In genomic region chr2:199488772-199489400, GRCh38 we compare ENCODE assay signal across 10 cellular contexts. TPM values are rescaled to one million over a fixed set of nuclear protein-coding genes. Genes with fewer than 3 reads are reported as not detected.
DNase-seq lines count a peak whose midpoint lies in the region; ATAC-seq, FAIRE-seq and TF ChIP-seq lines count a peak whose summit lies in the region.
"Had no signal": no experiment of that assay in that cellular context is flagged by ENCODE, and none has a peak within 500 bp of the region (broad histone marks: within the 10 kb centered on the region; RNA-seq: fewer than 3 reads in every experiment).

No MANE protein-coding gene starts in this region.

- TF ChIP-seq CTCF in Calu3 (IDR thresholded peaks at IDR 0.05; ENCODE audit: unreplicated experiment) = peak; percentile 78
- peak; percentile 66 for TF ChIP-seq CTCF in HL-60 (IDR thresholded peaks at IDR 0.05; ENCODE audit: insufficient read depth, low read length)
- peak; percentile 60 to 77 (median 72) for TF ChIP-seq CTCF in K562 (IDR thresholded peaks at IDR 0.05 in 2 of 3, conservative IDR thresholded peaks at IDR 0.05 in 1 of 3; ENCODE audit: insufficient read depth in 2 of 3, low read depth in 1 of 3, low read length in 3 of 3)

- no peaks in the 10 kb centered on the region for H3K36me3 Mint-ChIP-seq in Calu3 (ENCODE audit: insufficient read depth, unreplicated experiment)
- no peaks in the 10 kb centered on the region for H3K36me3 Mint-ChIP-seq in stimulated activated memory B cell treated with anti-CD40 and anti-IgM and Interleukin-4, amounts not matched to agents 10 μg/mL and 1 μg/mL and 100 μg/mL, for 72 hours

- H3K9me1 ChIP-seq in K562 (ENCODE audit: control insufficient read depth, insufficient read depth, low read length) = no peaks in the 10 kb centered on the region

- FAIRE-seq in K562 (lab: Jason Lieb, UNC) = peak; percentile 88

- no peaks in the 10 kb centered on the region for H3K9me3 Mint-ChIP-seq in Calu3 (ENCODE audit: low read depth, unreplicated experiment)
- H3K9me3 Mint-ChIP-seq in stimulated activated memory B cell treated with anti-CD40 and anti-IgM and Interleukin-4, amounts not matched to agents 10 μg/mL and 1 μg/mL and 100 μg/mL, for 72 hours = no peaks in the 10 kb centered on the region
- H3K9me3 Mint-ChIP-seq: activated B cell treated with CpG ODN at 0.5 μM for 24 hours had no signal

- H3K4me1 Mint-ChIP-seq in Calu3 (ENCODE audit: low read depth, unreplicated experiment) = no peaks in the 10 kb centered on the region
- H3K4me1 Mint-ChIP-seq in stimulated activated memory B cell treated with anti-CD40 and anti-IgM and Interleukin-4, amounts not matched to agents 10 μg/mL and 1 μg/mL and 100 μg/mL, for 72 hours = no peaks in the 10 kb centered on the region
- H3K4me1 Mint-ChIP-seq: activated B cell treated with CpG ODN at 0.5 μM for 24 hours had no signal

- peak; percentile 85 for DNase-seq in Calu3
- peak; percentile 20 to 72 for DNase-seq in HL-60 (ENCODE audit: low read depth in 1 of 2, low spot score in 1 of 2)
- peak; percentile 24 for DNase-seq in SIG-M5 (lab: John Stamatoyannopoulos, UW)
- DNase-seq in K562 (ENCODE audit: extremely low read depth in 1 of 4, low spot score in 3 of 4) = peak; percentile 65 to 76 (median 68)
- DNase-seq in left lobe of liver (ENCODE audit: low spot score) = peak; percentile 58
- DNase-seq in cortex of kidney (lab: John Stamatoyannopoulos, UW) = no peak
- DNase-seq: activated B cell treated with CpG ODN at 0.5 μM for 24 hours had no signal

- no peak overlapping the region; a peak in 1 of 4 replicates for H3K9ac ChIP-seq in K562 (ENCODE audit: insufficient read depth in 1 of 2, low read depth in 2 of 2, low read length in 2 of 2)

- no peaks in the 10 kb centered on the region for H3K4me1 ChIP-seq in K562 (replicated peaks in 1 of 2; ENCODE audit: control insufficient read depth in 2 of 2, insufficient read depth in 2 of 2, low read length in 2 of 2)

- intact Hi-C loops in Calu3 (cut with micrococcal nuclease; ENCODE audit: unreplicated experiment) (loop anchor here (5.0 to 10.0 kb wide), 2 partner anchors 464 to 1117 kb away; no protein-coding TSS in a partner anchor), K562 (cut with micrococcal nuclease) (loop anchor here (5.0 to 10.0 kb wide), 3 partner anchors 154 to 248 kb away; no protein-coding TSS in a partner anchor)

- peak; percentile 49 to 63 for TF ChIP-seq RAD21 in K562 (CRISPR knock-in tag; conservative IDR thresholded peaks at IDR 0.05 in 1 of 2, IDR thresholded peaks at IDR 0.05 in 1 of 2)

- no peaks in the 10 kb centered on the region for H3K36me3 ChIP-seq in K562 (ENCODE audit: control insufficient read depth, insufficient read depth, low read length)

- in situ Hi-C loops in K562 (cut with MboI) = loop anchor here (25.0 kb wide), 1 partner anchor 1177 kb away; no protein-coding TSS in a partner anchor

- H3K4me2 ChIP-seq in K562 (ENCODE audit: insufficient read depth, low read length) = no peak overlapping the region

- H4K20me1 ChIP-seq in K562 (replicated peaks; ENCODE audit: control insufficient read depth, insufficient read depth, low read length) = no peaks in the 10 kb centered on the region

- peak overlapping the region; percentile 38; the same call in 1 of the 2 replicates for H2AFZ ChIP-seq in K562 (ENCODE audit: low read depth, low read length)

- BruUV-seq in Calu3 (replicated peaks; lab: Mats Ljungman, UMichigan) (no TSS peak), K562 (replicated peaks; lab: Mats Ljungman, UMichigan) (no TSS peak)

- H3K27ac ChIP-seq in HL-60 (replicated peaks) (no peak overlapping the region), K562 (ENCODE audit: extremely low read depth, low read depth, low read length) (no peak overlapping the region)
- H3K27ac ChIP-seq: skin epidermis had no signal

- no peaks in the 10 kb centered on the region for H3K79me2 ChIP-seq in K562 (ENCODE audit: control insufficient read depth, insufficient read depth, low read length)

- no peaks in the 10 kb centered on the region for H3K27me3 ChIP-seq in HL-60 (ENCODE audit: insufficient read depth, poor library complexity, severe bottlenecking)
- no peaks in the 10 kb centered on the region for H3K27me3 ChIP-seq in K562 (ENCODE audit: control insufficient read depth in 2 of 2, insufficient read depth in 2 of 2, low read length in 2 of 2)

- no peaks in the 10 kb centered on the region for H3K9me3 ChIP-seq in K562 (replicated peaks; ENCODE audit: control insufficient read depth, insufficient read depth, low read depth, low read length)

- POLR2A ChIA-PET in K562 (lab: Yijun Ruan, JAX) = interaction anchor here (1.7 to 1.8 kb wide), 2 partner anchors 9 to 12 kb away, joined by 3 to 13 read pairs; no protein-coding TSS in a partner anchor

- TF ChIP-seq EP300 in K562 (IDR thresholded peaks at IDR 0.05; ENCODE audit: low read length) = no peak

- H3K27me3 Mint-ChIP-seq in Calu3 (ENCODE audit: unreplicated experiment) = no peaks in the 10 kb centered on the region
- H3K27me3 Mint-ChIP-seq in stimulated activated memory B cell treated with anti-CD40 and anti-IgM and Interleukin-4, amounts not matched to agents 10 μg/mL and 1 μg/mL and 100 μg/mL, for 72 hours = peaks cover 51% of the 10 kb centered on the region

- H3K27ac Mint-ChIP-seq in Calu3 (ENCODE audit: unreplicated experiment) = no peak overlapping the region
- H3K27ac Mint-ChIP-seq in stimulated activated memory B cell treated with anti-CD40 and anti-IgM and Interleukin-4, amounts not matched to agents 10 μg/mL and 1 μg/mL and 100 μg/mL, for 72 hours = no peak overlapping the region
- H3K27ac Mint-ChIP-seq: activated B cell treated with CpG ODN at 0.5 μM for 24 hours had no signal

- no peak overlapping the region for H3K4me3 Mint-ChIP-seq in Calu3 (ENCODE audit: low read depth, unreplicated experiment)
- H3K4me3 Mint-ChIP-seq in stimulated activated memory B cell treated with anti-CD40 and anti-IgM and Interleukin-4, amounts not matched to agents 10 μg/mL and 1 μg/mL and 100 μg/mL, for 72 hours = no peak overlapping the region
- H3K4me3 Mint-ChIP-seq: activated B cell treated with CpG ODN at 0.5 μM for 24 hours had no signal

- TF ChIP-seq POLR2A in K562 (conservative IDR thresholded peaks at IDR 0.05) = no peak

- CTCF ChIA-PET in Calu3 (lab: Charles Lee) (interaction anchor here (0.6 to 3.3 kb wide), 14 partner anchors 10 to 1192 kb away, joined by 3 to 24 read pairs (median 4); no protein-coding TSS in a partner anchor), K562 (lab: Yijun Ruan, JAX; ENCODE audit: low intra/inter-chr PET ratio) (interaction anchor here (0.5 to 2.3 kb wide), 3 partner anchors 83 to 1179 kb away, joined by 3 to 15 read pairs (median 4); no protein-coding TSS in a partner anchor)

- WGBS in K562 (ENCODE audit: insufficient coverage, low coverage, missing lambda C conversion rate) = 7% methylated on average over 5 of the region's 6 CpGs

- no peak overlapping the region for H3K4me3 ChIP-seq in HL-60 (replicated peaks; ENCODE audit: insufficient read depth, low read length)
- H3K4me3 ChIP-seq in K562 = no peak overlapping the region
- H3K4me3 ChIP-seq: skin epidermis had no signal

- peak; percentile 60 for ATAC-seq in GM19043 (IDR thresholded peaks at IDR 0.05; ENCODE audit: low read depth, unreplicated experiment)
- peak; percentile 74 for ATAC-seq in K562
- ATAC-seq in left lobe of liver = peak; percentile 88
- peak; percentile 34 for ATAC-seq in stimulated activated memory B cell treated with anti-CD40 and anti-IgM and Interleukin-4, amounts not matched to agents 10 μg/mL and 1 μg/mL and 100 μg/mL, for 72 hours

TF ChIP-seq in K562, 482 proteins besides CTCF, POLR2A, EP300 and RAD21:
- TF ChIP-seq HNRNPH1 (optimal IDR thresholded peaks at IDR 0.05; ENCODE audit: low read depth, low read length) (no peak), SMC3 (conservative IDR thresholded peaks at IDR 0.05; ENCODE audit: insufficient read depth, low read depth, low read length) (peak; percentile 56; the same call in 1 of the 2 replicates)
TF ChIP-seq in K562: peak in this region for 1.

RNA-seq across cellular contexts. Expression of gene SATB2, which starts 31.1 kb away (rescaled TPM):
- total RNA-seq in Calu3 (2022) (8.4 and 11.2 TPM in 2 replicates), K562 (2014; rRNA removed) (15.1 and 21.1 TPM in 2 replicates), K562 (2014; rRNA removed; fragmentation: Illumina TruSeq; extraction: Trizol) (17.1 and 18.8 TPM in 2 replicates), K562 (2015; rRNA removed; fragmentation: Illumina TruSeq; extraction: Trizol) (18.6 and 19.5 TPM in 2 replicates), K562 (2021) (34.0 and 34.3 TPM in 2 replicates), left lobe of liver (5.8 TPM)
- total RNA-seq in K562 (2011; cell fraction: chromatin; rRNA removed; ENCODE audit: low replicate concordance) = 43.7 and 91.0 TPM in 2 replicates
- 18.8 and 27.8 TPM in 2 replicates for total RNA-seq in K562 (2011; cell fraction: nucleolus; rRNA removed)
- total RNA-seq in K562 (2011; cell fraction: nucleoplasm; rRNA removed) = 47.1 and 82.4 TPM in 2 replicates
- polyA plus RNA-seq in K562 (2011; rRNA removed) (8.7 and 9.9 TPM in 2 replicates), K562 (2014; fragmentation: Illumina TruSeq; extraction: Trizol) (21.1 and 21.8 TPM in 2 replicates), K562 (2014; fragmentation: Nextera tagmentation; extraction: Ambion mirVana) (10 to 100 TPM in 1 of 2 experiments, 1 to 10 TPM in 1; 4.5 to 10.0 TPM), K562 (2014; rRNA removed) (12.8 and 14.4 TPM in 2 replicates)
- polyA plus RNA-seq in K562 (2011; cell fraction: cytosol; rRNA removed) = 5.8 and 9.5 TPM in 2 replicates
- polyA plus RNA-seq in K562 (2011; cell fraction: nucleus; rRNA removed) = 15.7 and 22.4 TPM in 2 replicates
- 9.2 and 12.2 TPM in 2 replicates for polyA plus RNA-seq in K562 (2012)
- 37.3 and 38.8 TPM in 2 replicates for polyA minus RNA-seq in K562 (2011; rRNA and poly(A)+ RNA removed)
- polyA minus RNA-seq in K562 (2011; cell fraction: cytosol; rRNA and poly(A)+ RNA removed) = 19.0 and 20.9 TPM in 2 replicates
- polyA minus RNA-seq in K562 (2011; cell fraction: nucleus; rRNA and poly(A)+ RNA removed) = 45.2 and 51.2 TPM in 2 replicates

Comparison
In these comparisons a context has a peak if more than half of its experiments do, and no peak if none do; other contexts are left out.
1. ATAC-seq: peak in every context shown above with its lines; median percentile 88 in left lobe of liver; 74 in K562; 60 in GM19043; 34 in stimulated activated memory B cell treated with anti-CD40 and anti-IgM and Interleukin-4, amounts not matched to agents 10 μg/mL and 1 μg/mL and 100 μg/mL, for 72 hours.